Comparison of ENCODE assay signal across 2 cellular contexts in the genomic region with DNA sequence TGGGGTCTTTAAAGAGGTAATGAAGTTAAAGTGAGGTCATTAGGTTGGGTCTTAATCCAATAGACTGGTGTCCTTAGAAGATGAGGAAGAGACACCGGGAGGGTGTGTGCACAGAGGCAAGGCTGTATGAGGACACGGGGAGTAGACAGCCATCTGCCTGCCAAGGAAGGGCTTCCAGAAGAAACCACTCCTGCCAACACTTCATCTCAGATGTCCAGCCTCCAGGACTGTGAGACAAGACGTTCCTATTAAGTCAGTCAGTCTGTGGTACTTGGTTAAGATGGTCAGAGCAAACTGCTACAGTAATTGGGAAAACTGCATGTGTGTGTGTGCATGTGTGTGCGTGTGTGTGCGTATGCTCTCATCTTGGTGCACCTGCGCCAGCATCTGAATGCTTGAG.
TF ChIP-seq lines count a peak whose summit lies in the region.

No MANE protein-coding gene starts in this region.

TF ChIP-seq in HEK293, 187 proteins besides CTCF, POLR2A, EP300 and RAD21:
- TF ChIP-seq FEZF1 (tag by site-specific recombination; IDR thresholded peaks at IDR 0.05) = no peak
- TF ChIP-seq, protein P1, sequence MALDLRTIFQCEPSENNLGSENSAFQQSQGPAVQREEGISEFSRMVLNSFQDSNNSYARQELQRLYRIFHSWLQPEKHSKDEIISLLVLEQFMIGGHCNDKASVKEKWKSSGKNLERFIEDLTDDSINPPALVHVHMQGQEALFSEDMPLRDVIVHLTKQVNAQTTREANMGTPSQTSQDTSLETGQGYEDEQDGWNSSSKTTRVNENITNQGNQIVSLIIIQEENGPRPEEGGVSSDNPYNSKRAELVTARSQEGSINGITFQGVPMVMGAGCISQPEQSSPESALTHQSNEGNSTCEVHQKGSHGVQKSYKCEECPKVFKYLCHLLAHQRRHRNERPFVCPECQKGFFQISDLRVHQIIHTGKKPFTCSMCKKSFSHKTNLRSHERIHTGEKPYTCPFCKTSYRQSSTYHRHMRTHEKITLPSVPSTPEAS (tag by site-specific recombination; IDR thresholded peaks at IDR 0.05) = peak; percentile 73
- no peak for TF ChIP-seq ZNF16 (tag by site-specific recombination; IDR thresholded peaks at IDR 0.05; ENCODE audit: low read depth)
- TF ChIP-seq ZEB2 (tag by site-specific recombination; IDR thresholded peaks at IDR 0.05) = no peak
- no peak for TF ChIP-seq SP2 (tag by site-specific recombination; IDR thresholded peaks at IDR 0.05)

TF ChIP-seq in IMR-90, 13 proteins besides CTCF, POLR2A, EP300 and RAD21:
- TF ChIP-seq, protein P2, sequence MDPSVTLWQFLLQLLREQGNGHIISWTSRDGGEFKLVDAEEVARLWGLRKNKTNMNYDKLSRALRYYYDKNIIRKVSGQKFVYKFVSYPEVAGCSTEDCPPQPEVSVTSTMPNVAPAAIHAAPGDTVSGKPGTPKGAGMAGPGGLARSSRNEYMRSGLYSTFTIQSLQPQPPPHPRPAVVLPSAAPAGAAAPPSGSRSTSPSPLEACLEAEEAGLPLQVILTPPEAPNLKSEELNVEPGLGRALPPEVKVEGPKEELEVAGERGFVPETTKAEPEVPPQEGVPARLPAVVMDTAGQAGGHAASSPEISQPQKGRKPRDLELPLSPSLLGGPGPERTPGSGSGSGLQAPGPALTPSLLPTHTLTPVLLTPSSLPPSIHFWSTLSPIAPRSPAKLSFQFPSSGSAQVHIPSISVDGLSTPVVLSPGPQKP (IDR thresholded peaks at IDR 0.05; ENCODE audit: borderline replicate concordance, low read depth, low read length) = no peak
- TF ChIP-seq MAFK (IDR thresholded peaks at IDR 0.05; ENCODE audit: low read depth, low read length) (no peak), NFE2L2 (IDR thresholded peaks at IDR 0.05; ENCODE audit: low read depth, low read length) (no peak), CHD1 (IDR thresholded peaks at IDR 0.05; ENCODE audit: low read depth, low read length) (no peak), BHLHE40 (IDR thresholded peaks at IDR 0.05; ENCODE audit: low read depth, low read length) (no peak), RFX5 (IDR thresholded peaks at IDR 0.05; ENCODE audit: low read depth, low read length) (no peak), CEBPB (IDR thresholded peaks at IDR 0.05; ENCODE audit: low read depth, low read length) (no peak), FOS (IDR thresholded peaks at IDR 0.05; ENCODE audit: low read depth, low read length) (no peak), RCOR1 (IDR thresholded peaks at IDR 0.05; ENCODE audit: insufficient replicate concordance, low read length) (no peak), MXI1 (IDR thresholded peaks at IDR 0.05; ENCODE audit: borderline replicate concordance, low read depth, low read length) (no peak), MAZ (IDR thresholded peaks at IDR 0.05; ENCODE audit: borderline replicate concordance, low read depth, low read length) (no peak), SMC3 (IDR thresholded peaks at IDR 0.05; ENCODE audit: low read depth, low read length) (no peak)
- TF ChIP-seq, protein P3, sequence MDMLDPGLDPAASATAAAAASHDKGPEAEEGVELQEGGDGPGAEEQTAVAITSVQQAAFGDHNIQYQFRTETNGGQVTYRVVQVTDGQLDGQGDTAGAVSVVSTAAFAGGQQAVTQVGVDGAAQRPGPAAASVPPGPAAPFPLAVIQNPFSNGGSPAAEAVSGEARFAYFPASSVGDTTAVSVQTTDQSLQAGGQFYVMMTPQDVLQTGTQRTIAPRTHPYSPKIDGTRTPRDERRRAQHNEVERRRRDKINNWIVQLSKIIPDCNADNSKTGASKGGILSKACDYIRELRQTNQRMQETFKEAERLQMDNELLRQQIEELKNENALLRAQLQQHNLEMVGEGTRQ (IDR thresholded peaks at IDR 0.05; ENCODE audit: low read depth, low read length) = no peak
